ENCODE assay signal across 25 cellular contexts in the genomic region with DNA sequence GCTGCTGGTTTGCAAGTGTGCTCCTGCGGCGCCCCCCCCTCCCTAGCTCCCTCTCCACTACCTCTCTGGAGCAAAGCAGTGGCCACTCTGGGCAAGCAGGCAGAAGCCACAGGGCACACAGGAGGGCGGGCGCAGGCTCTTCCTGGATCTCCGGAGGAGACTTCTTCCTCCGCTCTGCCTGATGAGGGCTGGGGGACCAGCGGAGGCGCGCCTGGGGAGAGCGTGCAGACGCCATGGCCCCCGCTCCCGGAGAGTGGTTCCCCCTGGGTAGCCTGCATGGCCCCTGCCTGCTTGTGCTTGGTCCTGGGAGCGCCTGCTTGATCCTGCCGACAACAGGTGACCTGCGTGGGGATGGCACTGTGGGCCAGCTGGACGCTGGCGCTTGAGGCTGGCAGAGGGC. TPM values are rescaled to one million over a fixed set of nuclear protein-coding genes. Genes with fewer than 3 reads are reported as not detected.
DNase-seq lines count a peak whose midpoint lies in the region; ATAC-seq and TF ChIP-seq lines count a peak whose summit lies in the region.
"Had no signal": no experiment of that assay in that cellular context is flagged by ENCODE, and none has a peak within 500 bp of the region (broad histone marks: within the 10 kb centered on the region; RNA-seq: fewer than 3 reads in every experiment).

No MANE protein-coding gene starts in this region.

- H3K79me2 ChIP-seq in neural progenitor cell (ENCODE audit: low read depth), result no peaks in the 10 kb centered on the region

- ATAC-seq in Right ventricle myocardium inferior (no peak), right cardiac atrium (no peak), aorta (ENCODE audit: low FRiP score) (no peak)
- ATAC-seq: CD8-positive, alpha-beta T cell; SK-N-SH treated with all-trans-retinoic acid at 6 μM for 48 hours had no signal

- H3K9ac ChIP-seq in endodermal cell (ENCODE audit: extremely low read depth, low read length, poor library complexity, severe bottlenecking) (no peak overlapping the region), neural progenitor cell (no peak overlapping the region)
- H3K9ac ChIP-seq: BLaER1 treated with 17β-estradiol and CSF1 and Interleukin-3, amounts not matched to agents 10 nM and 100 nM; GM23248 had no signal

- no peak overlapping the region for H3K27ac Mint-ChIP-seq in endodermal cell
- H3K27ac Mint-ChIP-seq in neural progenitor cell, result no peak overlapping the region
- H3K27ac Mint-ChIP-seq: CD8-positive, alpha-beta T cell; IgD-negative memory B cell had no signal

- H3K9me3 Mint-ChIP-seq in endodermal cell, result no peaks in the 10 kb centered on the region
- no peaks in the 10 kb centered on the region for H3K9me3 Mint-ChIP-seq in neural progenitor cell
- H3K9me3 Mint-ChIP-seq: CD8-positive, alpha-beta T cell; IgD-negative memory B cell had no signal

- H3K27ac ChIP-seq in right cardiac atrium (ENCODE audit: low read length) (no peak overlapping the region), endodermal cell (ENCODE audit: low read depth, low read length) (no peak overlapping the region), neural progenitor cell (peak overlapping the region; percentile 76), aorta (ENCODE audit: low read depth in 1 of 2, low read length in 2 of 2) (no peak overlapping the region)
- H3K27ac ChIP-seq: BLaER1 treated with 17β-estradiol and CSF1 and Interleukin-3, amounts not matched to agents 10 nM and 100 nM; GM23248 had no signal

- no peaks in the 10 kb centered on the region for H3F3A ChIP-seq in neural progenitor cell (ENCODE audit: low read depth)

- TF ChIP-seq CTCF in endodermal cell (conservative IDR thresholded peaks at IDR 0.05) (no peak), neural progenitor cell (IDR thresholded peaks at IDR 0.05) (no peak)

- no peaks in the 10 kb centered on the region for H3K9me3 ChIP-seq in right cardiac atrium (ENCODE audit: control insufficient read depth, low read length)
- H3K9me3 ChIP-seq in endodermal cell (ENCODE audit: control insufficient read depth, low read length), result no peaks in the 10 kb centered on the region
- no peaks in the 10 kb centered on the region for H3K9me3 ChIP-seq in neural progenitor cell (ENCODE audit: low read depth)
- no peaks in the 10 kb centered on the region for H3K9me3 ChIP-seq in aorta (ENCODE audit: control insufficient read depth, low read length)
- H3K9me3 ChIP-seq: BLaER1 treated with 17β-estradiol and CSF1 and Interleukin-3, amounts not matched to agents 10 nM and 100 nM; Caco-2 had no signal

- H3K4me3 ChIP-seq in right cardiac atrium (ENCODE audit: low read length), result no peak overlapping the region
- no peak overlapping the region for H3K4me3 ChIP-seq in endodermal cell (ENCODE audit: low read length)
- no peak overlapping the region for H3K4me3 ChIP-seq in neural progenitor cell
- no peak overlapping the region for H3K4me3 ChIP-seq in aorta (ENCODE audit: low read length in 2 of 2)
- H3K4me3 ChIP-seq: BLaER1 treated with 17β-estradiol and CSF1 and Interleukin-3, amounts not matched to agents 10 nM and 100 nM; GM23248 had no signal

- H3K4me1 ChIP-seq in right cardiac atrium (ENCODE audit: control insufficient read depth, insufficient read depth, low read length) (no peaks in the 10 kb centered on the region), endodermal cell (ENCODE audit: control insufficient read depth, insufficient read depth, low read length) (no peaks in the 10 kb centered on the region), neural progenitor cell (peaks cover 20% of the 10 kb centered on the region), aorta (ENCODE audit: control insufficient read depth in 1 of 2, insufficient read depth in 2 of 2, low read length in 2 of 2) (no peaks in the 10 kb centered on the region)
- H3K4me1 ChIP-seq: BLaER1 treated with 17β-estradiol and CSF1 and Interleukin-3, amounts not matched to agents 10 nM and 100 nM had no signal

- intact Hi-C loops in Right ventricle myocardium inferior (cut with DNase I) (no loop called here), right cardiac atrium (cut with DNase I) (no loop called here), aorta (cut with DNase I) (no loop called here)

- no peaks in the 10 kb centered on the region for H3K27me3 Mint-ChIP-seq in endodermal cell (ENCODE audit: insufficient read depth)
- H3K27me3 Mint-ChIP-seq in neural progenitor cell (ENCODE audit: insufficient read depth, low read depth), result no peaks in the 10 kb centered on the region
- H3K27me3 Mint-ChIP-seq: IgD-negative memory B cell had no signal

- H3K36me3 Mint-ChIP-seq in endodermal cell (ENCODE audit: low read depth) (peaks cover 64% of the 10 kb centered on the region), neural progenitor cell (peaks cover 45% of the 10 kb centered on the region)

- no peak overlapping the region for H3K4me2 ChIP-seq in neural progenitor cell
- H3K4me2 ChIP-seq: BLaER1 treated with 17β-estradiol and CSF1 and Interleukin-3, amounts not matched to agents 10 nM and 100 nM had no signal

- H3K4me3 Mint-ChIP-seq in endodermal cell (no peak overlapping the region), neural progenitor cell (no peak overlapping the region)
- H3K4me3 Mint-ChIP-seq: CD8-positive, alpha-beta T cell; IgD-negative memory B cell had no signal

- WGBS in right cardiac atrium, result 93% methylated on average over 18 of the region's 18 CpGs
- 87 to 89% methylated on average over 10 to 17 of the region's 18 CpGs for WGBS in endodermal cell (ENCODE audit: insufficient coverage in 1 of 2, insufficient read length in 1 of 2), 2 experiments
- 89 to 90% methylated on average over 18 of the region's 18 CpGs for WGBS in aorta, 2 donors

- peaks cover 8% of the 10 kb centered on the region for H3K4me1 Mint-ChIP-seq in endodermal cell
- peaks cover 7% of the 10 kb centered on the region for H3K4me1 Mint-ChIP-seq in neural progenitor cell

- H3K27me3 ChIP-seq in right cardiac atrium (ENCODE audit: control insufficient read depth, insufficient read depth) (no peaks in the 10 kb centered on the region), endodermal cell (ENCODE audit: control insufficient read depth, insufficient read depth, low read length, poor library complexity, severe bottlenecking) (no peaks in the 10 kb centered on the region), neural progenitor cell (no peaks in the 10 kb centered on the region), aorta (ENCODE audit: control insufficient read depth in 1 of 2, insufficient read depth in 2 of 2, low read length in 1 of 2) (no peaks in the 10 kb centered on the region)
- H3K27me3 ChIP-seq: BLaER1 treated with 17β-estradiol and CSF1 and Interleukin-3, amounts not matched to agents 10 nM and 100 nM had no signal

- peaks cover 68% of the 10 kb centered on the region for H3K36me3 ChIP-seq in endodermal cell (ENCODE audit: control insufficient read depth, insufficient read depth, low read length)
- no peaks in the 10 kb centered on the region for H3K36me3 ChIP-seq in neural progenitor cell
- H3K36me3 ChIP-seq in aorta (ENCODE audit: control insufficient read depth in 1 of 2, insufficient read depth in 2 of 2, low read length in 1 of 2), result peaks cover 0 to 7% of the 10 kb centered on the region in 2 donors

- H2AFZ ChIP-seq in neural progenitor cell (replicated peaks), result no peak overlapping the region
- H2AFZ ChIP-seq: GM23248 had no signal

- DNase-seq in Right ventricle myocardium inferior (ENCODE audit: missing footprints) (peak; percentile 50), right cardiac atrium (no peak), endodermal cell (peak; percentile 78), neural progenitor cell (ENCODE audit: low spot score) (no peak), NCI-H1417 treated with DMSO at 0.1 percent for 48 hours (lab: John Stamatoyannopoulos, UW) (no peak), glomerular visceral epithelial cell (ENCODE audit: extremely low spot score) (no peak), aorta (no peak)
- DNase-seq: 8988T; ACHN; AML-193; Caco-2; CD8-positive, alpha-beta T cell; GM23248; HCEC 1CT; NCI-H1048; NCI-H1417; NCI-H187; NCI-H2081 treated with DMSO at 0.1 percent for 48 hours; NCI-H2171 treated with DMSO at 0.1 percent for 48 hours; NCI-H345; NCI-H510A treated with DMSO at 0.1 percent for 48 hours; NCI-H774 had no signal

- H4K20me1 ChIP-seq in neural progenitor cell (ENCODE audit: low read depth), result no peaks in the 10 kb centered on the region
- H4K20me1 ChIP-seq: BLaER1 treated with 17β-estradiol and CSF1 and Interleukin-3, amounts not matched to agents 10 nM and 100 nM had no signal

RNA-seq across cellular contexts. Expression of a gene that starts 29.0 kb away (rescaled TPM):
- total RNA-seq in Right ventricle myocardium inferior (21.9 TPM), right cardiac atrium (10 to 100 TPM; 28.4 to 41.3 (median 34.4) TPM), endodermal cell (10 to 100 TPM; 37.7 to 73.4 TPM), neural progenitor cell (ENCODE audit: low replicate concordance) (47.7 and 68.5 TPM in 2 replicates), aorta (10 to 100 TPM; 13.5 to 22.5 TPM)
- polyA plus RNA-seq in right cardiac atrium (23.7 TPM), aorta (10 to 100 TPM in 1 of 2 donors, 1 to 10 TPM in 1; 9.4 to 12.3 TPM)
- 31.6 TPM for polyA plus RNA-seq in endodermal cell (2013, experiment 1 of 2)
- polyA plus RNA-seq in endodermal cell (2013, experiment 2 of 2), result 28.4 TPM

RNA-seq across cellular contexts. Expression of a gene that starts 29.4 kb away (rescaled TPM):
- total RNA-seq in Right ventricle myocardium inferior (369 TPM), right cardiac atrium (100 to 1,000 TPM; 124 to 214 (median 175) TPM), endodermal cell (10 to 100 TPM; 75.1 to 87.7 TPM), neural progenitor cell (ENCODE audit: low replicate concordance) (100 and 126 TPM in 2 replicates), aorta (10 to 100 TPM; 31.1 to 32.8 TPM)
- polyA plus RNA-seq in right cardiac atrium (180 TPM), aorta (10 to 100 TPM in 1 of 2 donors, 1 to 10 TPM in 1; 9.0 to 14.5 TPM)
- 129 TPM for polyA plus RNA-seq in endodermal cell (2013, experiment 1 of 2)
- polyA plus RNA-seq in endodermal cell (2013, experiment 2 of 2), result 117 TPM

Comparison
In these comparisons a context has a peak if more than half of its experiments do, and no peak if none do; other contexts are left out.
1. DNase-seq: peak in Right ventricle myocardium inferior (single experiment) and endodermal cell (single experiment); none in right cardiac atrium (0 of 3), neural progenitor cell (single experiment), NCI-H1417 treated with DMSO at 0.1 percent for 48 hours (single experiment), glomerular visceral epithelial cell (single experiment) and aorta (0 of 2).